Comparison of ENCODE assay signal across 19 cellular contexts in genomic region chr12:21751517-21751916, GRCh38. TPM values are rescaled to one million over a fixed set of nuclear protein-coding genes. Genes with fewer than 3 reads are reported as not detected.
DNase-seq lines count a peak whose midpoint lies in the region; ATAC-seq, FAIRE-seq and TF ChIP-seq lines count a peak whose summit lies in the region.
"Had no signal": no experiment of that assay in that cellular context is flagged by ENCODE, and none has a peak within 500 bp of the region (broad histone marks: within the 10 kb centered on the region; RNA-seq: fewer than 3 reads in every experiment).

No MANE protein-coding gene starts in this region.

- TF ChIP-seq RAD21 in liver (IDR thresholded peaks at IDR 0.05) (peak; percentile 25 to 40), HepG2 (CRISPR knock-in tag; IDR thresholded peaks at IDR 0.05) (no peak)

- no peak overlapping the region for H3K18ac ChIP-seq in mesenchymal stem cell (ENCODE audit: low read depth in 1 of 2, low read length in 2 of 2)

- H2BK5ac ChIP-seq in mesenchymal stem cell (ENCODE audit: low read depth, low read length, poor library complexity, severe bottlenecking): no peak overlapping the region

- intact Hi-C loops in HepG2 (cut with micrococcal nuclease; ENCODE audit: unreplicated experiment) (loop anchor here (1.0 kb wide), 1 partner anchor 26 kb away; no protein-coding TSS in a partner anchor), vagina (cut with DNase I) (no loop called here)

- no peak overlapping the region for H3K14ac ChIP-seq in mesenchymal stem cell (ENCODE audit: low read length in 2 of 2)

- DNase-seq in HepG2 (ENCODE audit: low spot score) (no peak), choroid plexus epithelial cell (ENCODE audit: low read depth) (peak; percentile 89), mesenchymal stem cell (peak; percentile 72), vagina (ENCODE audit: extremely low spot score in 2 of 2) (no peak), NCI-H2081 treated with DMSO at 0.1 percent for 48 hours (lab: John Stamatoyannopoulos, UW) (no peak)
- DNase-seq: activated CD4-positive, CD25-positive, alpha-beta regulatory T cell treated with anti-CD3 and anti-CD28 coated beads, Interleukin-2, amount 50 U/mL, for 72 hours; activated T-cell treated with anti-CD3 and anti-CD28 coated beads, Interleukin-2, amount 50 U/mL, for 1 hour; erythroblast; mammary epithelial cell; NCI-H1436 treated with DMSO at 0.1 percent for 48 hours; NCI-H748 treated with DMSO at 0.1 percent for 48 hours; RPMI8226; stomach; T-cell had no signal

- H4K8ac ChIP-seq in mesenchymal stem cell (ENCODE audit: low read length): no peak overlapping the region

- peak overlapping the region in 1 of 2 donors; percentile 42 for H3K27ac ChIP-seq in liver (ENCODE audit: low read depth in 1 of 2, low read length in 2 of 2)
- H3K27ac ChIP-seq in HepG2 (ENCODE audit: extremely low read length, insufficient read depth, low read length): no peak overlapping the region
- H3K27ac ChIP-seq in mesenchymal stem cell (ENCODE audit: low read length, poor library complexity, severe bottlenecking): no peak overlapping the region
- H3K27ac ChIP-seq in vagina: peak overlapping the region; percentile 45

- no peak for FAIRE-seq in HepG2 (lab: Jason Lieb, UNC)
- FAIRE-seq: H1 had no signal

- no peak overlapping the region for H4K91ac ChIP-seq in mesenchymal stem cell (ENCODE audit: low read length)

- H2AFZ ChIP-seq in HepG2 (ENCODE audit: low read length) (no peak overlapping the region), mesenchymal stem cell (ENCODE audit: low read depth, low read length) (no peak overlapping the region)

- H3K27me3 ChIP-seq in liver (ENCODE audit: control insufficient read depth in 4 of 4, insufficient read depth in 4 of 4, low read length in 3 of 4) (no peaks in the 10 kb centered on the region), HepG2 (ENCODE audit: control insufficient read depth in 1 of 2, insufficient read depth in 2 of 2, low read length in 2 of 2) (no peaks in the 10 kb centered on the region), mesenchymal stem cell (ENCODE audit: control insufficient read depth in 1 of 2, insufficient read depth in 1 of 2, low read length in 2 of 2) (no peaks in the 10 kb centered on the region), vagina (no peaks in the 10 kb centered on the region)
- H3K27me3 ChIP-seq: stomach had no signal

- POLR2A ChIA-PET in HepG2 (lab: Yijun Ruan, JAX): no interaction called here

- WGBS in liver: 23% methylated on average over 4 of the region's 4 CpGs
- whole genome bisulfite sequencing in HepG2 (ENCODE audit: low lambda C conversion rate): 13% methylated on average over 4 of the region's 4 CpGs
- WGBS in mesenchymal stem cell: 24% methylated on average over 4 of the region's 4 CpGs

- TF ChIP-seq EP300 in HepG2 (IDR thresholded peaks at IDR 0.05; ENCODE audit: low read depth in 2 of 2, low read length in 2 of 2): no peak
- TF ChIP-seq EP300 in HepG2 (CRISPR knock-in tag; IDR thresholded peaks at IDR 0.05; ENCODE audit: borderline replicate concordance): no peak

- in situ Hi-C loops in HepG2 (cut with HindIII; ENCODE audit: extremely low pct_ligation_motif_present, low pct_unique_long_range_greater_than_20kb): no loop called here

- H3K9ac ChIP-seq in liver (ENCODE audit: low read depth in 1 of 2, low read length in 2 of 2) (no peak overlapping the region), HepG2 (ENCODE audit: insufficient read depth, low read depth, low read length) (no peak overlapping the region), mesenchymal stem cell (ENCODE audit: low read length) (no peak overlapping the region)

- no peak overlapping the region for H2BK15ac ChIP-seq in mesenchymal stem cell (ENCODE audit: low read depth, poor library complexity, severe bottlenecking)

- no peak overlapping the region for H3K4ac ChIP-seq in mesenchymal stem cell (ENCODE audit: low read depth in 1 of 2, low read length in 2 of 2)

- H3K36me3 ChIP-seq in liver (ENCODE audit: control insufficient read depth in 4 of 4, insufficient read depth in 3 of 4, low read depth in 1 of 4, low read length in 3 of 4) (no peaks in the 10 kb centered on the region), HepG2 (replicated peaks in 1 of 2; ENCODE audit: control insufficient read depth in 1 of 2, insufficient read depth in 2 of 2, low read length in 2 of 2) (no peaks in the 10 kb centered on the region), mesenchymal stem cell (ENCODE audit: control insufficient read depth in 1 of 2, insufficient read depth in 2 of 2, low read depth in 1 of 2, low read length in 2 of 2) (no peaks in the 10 kb centered on the region), vagina (no peaks in the 10 kb centered on the region)
- H3K36me3 ChIP-seq: stomach had no signal

- TF ChIP-seq CTCF in liver (IDR thresholded peaks at IDR 0.05; ENCODE audit: low read depth, low read length, missing input control) (no peak), HepG2 (CRISPR knock-in tag; IDR thresholded peaks at IDR 0.05) (no peak), choroid plexus epithelial cell (conservative IDR thresholded peaks at IDR 0.05; ENCODE audit: low read depth, low read length) (no peak), vagina (IDR thresholded peaks at IDR 0.05) (no peak)

- H3K4me2 ChIP-seq in HepG2 (ENCODE audit: low read depth, low read length): no peak overlapping the region
- H3K4me2 ChIP-seq in mesenchymal stem cell (ENCODE audit: low read length, poor library complexity, severe bottlenecking): no peak overlapping the region

- H3K79me2 ChIP-seq in HepG2 (ENCODE audit: insufficient read depth, low read length): no peaks in the 10 kb centered on the region

- H3K4me3 ChIP-seq in liver (ENCODE audit: low read depth in 1 of 3, low read length in 3 of 3) (no peak overlapping the region), HepG2 (replicated peaks in 1 of 3; ENCODE audit: insufficient read depth in 1 of 3, low read depth in 2 of 3, low read length in 3 of 3) (no peak overlapping the region), choroid plexus epithelial cell (ENCODE audit: low read depth, low read length) (no peak overlapping the region), mesenchymal stem cell (ENCODE audit: insufficient read depth in 1 of 2, low read depth in 1 of 2, low read length in 2 of 2) (no peak overlapping the region), vagina (no peak overlapping the region)
- H3K4me3 ChIP-seq: stomach had no signal

- no peak overlapping the region for H2AK5ac ChIP-seq in mesenchymal stem cell (ENCODE audit: low read length, severe bottlenecking)

- no peak overlapping the region for H3K23ac ChIP-seq in mesenchymal stem cell (ENCODE audit: low read length in 2 of 2)

- H2BK120ac ChIP-seq in mesenchymal stem cell (ENCODE audit: low read depth, low read length): no peak overlapping the region

- H3K9me3 ChIP-seq in liver (ENCODE audit: control insufficient read depth in 4 of 4, low read length in 3 of 4): no peaks in the 10 kb centered on the region
- H3K9me3 ChIP-seq in HepG2 (ENCODE audit: low read length): peaks cover 12% of the 10 kb centered on the region; the same call in 1 of the 2 replicates
- H3K9me3 ChIP-seq in mesenchymal stem cell (ENCODE audit: control insufficient read depth, low read length): no peaks in the 10 kb centered on the region
- H3K9me3 ChIP-seq in vagina: no peaks in the 10 kb centered on the region
- H3K9me3 ChIP-seq: stomach had no signal

- CTCF ChIA-PET in HepG2 (lab: Yijun Ruan, JAX; ENCODE audit: low intra/inter-chr PET ratio, low total read pairs): no interaction called here

- no TSS peak for BruUV-seq in HepG2 (replicated peaks; lab: Mats Ljungman, UMichigan)

- H3K4me1 ChIP-seq in liver (ENCODE audit: control insufficient read depth in 4 of 4, insufficient read depth in 4 of 4, low read length in 3 of 4): peaks cover 2 to 16% (median 12%) of the 10 kb centered on the region in 4 donors
- H3K4me1 ChIP-seq in HepG2 (ENCODE audit: insufficient read depth, low read length): no peaks in the 10 kb centered on the region
- no peaks in the 10 kb centered on the region for H3K4me1 ChIP-seq in mesenchymal stem cell (ENCODE audit: control insufficient read depth, insufficient read depth, low read depth, low read length)
- peaks cover 17% of the 10 kb centered on the region for H3K4me1 ChIP-seq in vagina

- no peaks in the 10 kb centered on the region for H3K79me1 ChIP-seq in mesenchymal stem cell (replicated peaks; ENCODE audit: low read length, poor library complexity, severe bottlenecking)

- H2BK12ac ChIP-seq in mesenchymal stem cell (ENCODE audit: low read length in 2 of 2): no peak overlapping the region

- no peak for ATAC-seq in HepG2
- ATAC-seq in HG03521 (IDR thresholded peaks at IDR 0.05; ENCODE audit: unreplicated experiment): no peak
- no peak for ATAC-seq in HG03025 (IDR thresholded peaks at IDR 0.05; ENCODE audit: low FRiP score, unreplicated experiment)
- ATAC-seq: T-cell had no signal

- no peak for TF ChIP-seq POLR2A in HepG2 (IDR thresholded peaks at IDR 0.05; ENCODE audit: insufficient read depth in 1 of 2, low read depth in 2 of 2, low read length in 2 of 2)
- TF ChIP-seq POLR2A in vagina (IDR thresholded peaks at IDR 0.05): no peak

- no peaks in the 10 kb centered on the region for H4K20me1 ChIP-seq in HepG2 (ENCODE audit: insufficient read depth, low read length)

RNA-seq across cellular contexts. Expression of gene KCNJ8, which starts 23.0 kb away (rescaled TPM):
- total RNA-seq in liver: 10 to 100 TPM; 10.9 to 44.2 TPM
- 10 to 100 TPM; 24.2 to 30.3 TPM for polyA plus RNA-seq in liver
- total RNA-seq in HepG2 (2016; rRNA removed; fragmentation: Illumina TruSeq; extraction: Trizol): not detected in 2 replicates
- total RNA-seq in HepG2 (2016; cell fraction: cytosol; rRNA removed; fragmentation: Illumina TruSeq; extraction: Trizol; ENCODE audit: low read depth): not detected in 2 replicates
- total RNA-seq in HepG2 (2016; cell fraction: insoluble cytoplasmic fraction; rRNA removed; fragmentation: Illumina TruSeq; extraction: Trizol): not detected in 2 replicates
- total RNA-seq in HepG2 (2016; cell fraction: membrane; rRNA removed; fragmentation: Illumina TruSeq; extraction: Trizol): not detected in 2 replicates
- total RNA-seq in HepG2 (2016; cell fraction: nucleus; rRNA removed; fragmentation: Illumina TruSeq; extraction: Trizol): not detected in 2 replicates
- polyA plus RNA-seq in HepG2 (2011; rRNA removed): not detected in 2 replicates
- not detected in 2 replicates for polyA plus RNA-seq in HepG2 (2011; cell fraction: cytosol; rRNA removed)
- polyA plus RNA-seq in HepG2 (2011; cell fraction: nucleus; rRNA removed): not detected in 2 replicates
- not detected in 2 replicates for polyA plus RNA-seq in HepG2 (2012)
- not detected in 2 replicates for polyA plus RNA-seq in HepG2 (2016; cell fraction: cytosol; fragmentation: Illumina TruSeq; extraction: Trizol; ENCODE audit: low read depth)
- polyA plus RNA-seq in HepG2 (2016; cell fraction: insoluble cytoplasmic fraction; fragmentation: Illumina TruSeq; extraction: Trizol; ENCODE audit: low read depth): not detected in 2 replicates
- polyA plus RNA-seq in HepG2 (2016; cell fraction: membrane; fragmentation: Illumina TruSeq; extraction: Trizol; ENCODE audit: low read depth): not detected in 2 replicates
- not detected in 2 replicates for polyA plus RNA-seq in HepG2 (2016; cell fraction: nucleus; fragmentation: Illumina TruSeq; extraction: Trizol; ENCODE audit: insufficient read depth, low read depth)
- polyA minus RNA-seq in HepG2 (2011; rRNA and poly(A)+ RNA removed; ENCODE audit: low replicate concordance): not detected in 2 replicates
- polyA minus RNA-seq in HepG2 (2011; cell fraction: cytosol; rRNA and poly(A)+ RNA removed): not detected in 2 replicates
- not detected in 2 replicates for polyA minus RNA-seq in HepG2 (2011; cell fraction: nucleus; rRNA and poly(A)+ RNA removed)
- polyA plus RNA-seq in mesenchymal stem cell (2013, experiment 1 of 2): 0.04 TPM
- polyA plus RNA-seq in mesenchymal stem cell (2013, experiment 2 of 2): 0.05 TPM
- total RNA-seq in vagina: 17.2 TPM
- total RNA-seq: mammary epithelial cell had no signal
- polyA plus RNA-seq: IgD-negative memory B cell, mammary epithelial cell had no signal

Comparison
In these comparisons a context has a peak if more than half of its experiments do, and no peak if none do; other contexts are left out.
1. RNA of gene KCNJ8, which starts 23.0 kb away (total RNA-seq): 10.9 to 44.2 TPM in liver and 17.2 TPM in vagina (single experiment); not detected in HepG2; every median in the first group is over 10 times any median in the second.
2. DNase-seq: peak in choroid plexus epithelial cell (single experiment) and mesenchymal stem cell (single experiment); none in HepG2 (single experiment), vagina (0 of 2) and NCI-H2081 treated with DMSO at 0.1 percent for 48 hours (single experiment).